ENCODE assay signal across 12 cellular contexts in genomic region chr11:35190804-35191348, GRCh38. TPM values are rescaled to one million over a fixed set of nuclear protein-coding genes. Genes with fewer than 3 reads are reported as not detected.
DNase-seq lines count a peak whose midpoint lies in the region; ATAC-seq, FAIRE-seq and TF ChIP-seq lines count a peak whose summit lies in the region.
"Had no signal": no experiment of that assay in that cellular context is flagged by ENCODE, and none has a peak within 500 bp of the region (broad histone marks: within the 10 kb centered on the region; RNA-seq: fewer than 3 reads in every experiment).

No MANE protein-coding gene starts in this region.

- peak overlapping the region; percentile 79 for H3K27ac Mint-ChIP-seq in dendritic cell treated with granulocyte-macrophage colony-stimulating factor and Interleukin-4, amounts not matched to agents 40 ng/mL and 50 ng/mL, for 4 days
- H3K27ac Mint-ChIP-seq in naive thymus-derived CD8-positive, alpha-beta T cell, result peak overlapping the region; percentile 15 to 83 (median 69)

- H3K27me3 Mint-ChIP-seq in dendritic cell treated with granulocyte-macrophage colony-stimulating factor and Interleukin-4, amounts not matched to agents 40 ng/mL and 50 ng/mL, for 4 days, result no peaks in the 10 kb centered on the region
- no peaks in the 10 kb centered on the region for H3K27me3 Mint-ChIP-seq in naive thymus-derived CD8-positive, alpha-beta T cell

- peaks cover 73% of the 10 kb centered on the region for H3K4me1 Mint-ChIP-seq in dendritic cell treated with granulocyte-macrophage colony-stimulating factor and Interleukin-4, amounts not matched to agents 40 ng/mL and 50 ng/mL, for 4 days (ENCODE audit: low read depth)
- peaks cover 36 to 95% (median 82%) of the 10 kb centered on the region in 4 donors for H3K4me1 Mint-ChIP-seq in naive thymus-derived CD8-positive, alpha-beta T cell

- DNase-seq in AG08396 (ENCODE audit: low spot score) (peak; percentile 34), GM12892 (ENCODE audit: insufficient read length) (no peak), KBM-7 (no peak), Ammon's horn (ENCODE audit: low spot score) (no peak)
- no peak for DNase-seq in naive thymus-derived CD8-positive, alpha-beta T cell
- no peak for DNase-seq in NK-92 treated with Interleukin-12 subunit alpha and Interleukin-12 subunit beta, amount 100 ng/mL, for 24 hours (lab: John Stamatoyannopoulos, UW)
- DNase-seq: caudate nucleus, kidney glomerular epithelial cell, NCI-H1694, thyroid gland had no signal

- TF ChIP-seq POLR2A in GM12892 (IDR thresholded peaks at IDR 0.05; ENCODE audit: low read depth, low read length), result no peak

- no peak for ATAC-seq in naive thymus-derived CD8-positive, alpha-beta T cell
- no peak for ATAC-seq in HG02759 (IDR thresholded peaks at IDR 0.05; ENCODE audit: unreplicated experiment)

- peak; percentile 61 for FAIRE-seq in GM12892 (lab: Jason Lieb, UNC)

- in situ Hi-C loops in KBM-7 (cut with MboI; ENCODE audit: low pct_unique_long_range_greater_than_20kb, low sequenced_read_pairs), result no loop called here

- no peaks in the 10 kb centered on the region for H3K9me3 Mint-ChIP-seq in dendritic cell treated with granulocyte-macrophage colony-stimulating factor and Interleukin-4, amounts not matched to agents 40 ng/mL and 50 ng/mL, for 4 days
- H3K9me3 Mint-ChIP-seq in naive thymus-derived CD8-positive, alpha-beta T cell, result no peaks in the 10 kb centered on the region

- POLR2A ChIA-PET in naive thymus-derived CD8-positive, alpha-beta T cell (lab: Charles Lee), result interaction anchor here (0.7 to 4.8 kb wide), 3 partner anchors 10 to 1925 kb away, joined by 3 to 29 read pairs (median 3); no protein-coding TSS in a partner anchor

- H3K36me3 Mint-ChIP-seq in dendritic cell treated with granulocyte-macrophage colony-stimulating factor and Interleukin-4, amounts not matched to agents 40 ng/mL and 50 ng/mL, for 4 days (ENCODE audit: low read depth), result peaks cover 97% of the 10 kb centered on the region
- H3K36me3 Mint-ChIP-seq in naive thymus-derived CD8-positive, alpha-beta T cell, result peaks cover 38 to 97% (median 76%) of the 10 kb centered on the region in 3 donors

- no peak overlapping the region for H3K4me3 Mint-ChIP-seq in dendritic cell treated with granulocyte-macrophage colony-stimulating factor and Interleukin-4, amounts not matched to agents 40 ng/mL and 50 ng/mL, for 4 days
- peak overlapping the region in 3 of 10 donors; percentile 2 to 20 (median 6) for H3K4me3 Mint-ChIP-seq in naive thymus-derived CD8-positive, alpha-beta T cell

- intact Hi-C loops in dendritic cell treated with granulocyte-macrophage colony-stimulating factor and Interleukin-4, amounts not matched to agents 40 ng/mL and 50 ng/mL, for 4 days (cut with micrococcal nuclease), result no loop called here

RNA-seq across cellular contexts. Expression of gene CD44, which starts 51.9 kb away (rescaled TPM):
- polyA plus RNA-seq in GM12892 (2012; ENCODE audit: missing spikeins), result 449 TPM
- 100 to 1,000 TPM; 650 to 703 TPM for total RNA-seq in naive thymus-derived CD8-positive, alpha-beta T cell
- 100 to 1,000 TPM; 291 TPM for polyA plus RNA-seq in naive thymus-derived CD8-positive, alpha-beta T cell
